Comparison of ENCODE assay signal across 8 cellular contexts in the genomic region with DNA sequence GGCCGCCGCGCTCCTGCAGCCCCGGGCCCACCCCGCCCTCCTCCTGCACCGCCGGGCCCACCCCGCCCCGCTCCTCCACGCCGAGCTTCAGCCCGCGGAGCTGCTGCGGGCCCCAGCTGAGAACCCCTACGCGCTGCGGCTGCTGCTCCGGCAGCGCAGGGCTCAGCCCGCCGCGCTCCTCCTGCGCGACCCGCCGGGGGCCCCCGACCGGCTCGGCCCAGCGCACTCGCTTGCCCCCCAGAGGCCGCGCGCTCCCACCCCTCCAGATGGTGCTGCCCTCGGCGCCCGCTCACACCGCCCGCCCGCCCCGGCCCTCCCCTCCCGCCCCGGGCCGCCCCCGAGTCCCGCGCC. TPM values are rescaled to one million over a fixed set of nuclear protein-coding genes. Genes with fewer than 3 reads are reported as not detected.
A peak's percentile ranks its signal among the peaks of the same experiment; 100 is the strongest.
DNase-seq lines count a peak whose midpoint lies in the region; ATAC-seq and TF ChIP-seq lines count a peak whose summit lies in the region.

No MANE protein-coding gene starts in this region.

- ATAC-seq in GM19351 (IDR thresholded peaks at IDR 0.05; ENCODE audit: unreplicated experiment): peak; percentile 32
- peak; percentile 31 for ATAC-seq in HG03439 (IDR thresholded peaks at IDR 0.05; ENCODE audit: unreplicated experiment)
- ATAC-seq in GM18870 (IDR thresholded peaks at IDR 0.05; ENCODE audit: unreplicated experiment): no peak

- peak overlapping the region; percentile 61 for H3K4me3 Mint-ChIP-seq in activated naive CD8-positive, alpha-beta T cell treated with anti-CD3 and anti-CD28 coated beads for 36 hours

- H3K27ac Mint-ChIP-seq in activated naive CD8-positive, alpha-beta T cell treated with anti-CD3 and anti-CD28 coated beads for 36 hours: no peak overlapping the region

- H3K36me3 ChIP-seq in BE2C (no peaks in the 10 kb centered on the region), liver (ENCODE audit: control insufficient read depth in 4 of 4, insufficient read depth in 3 of 4, low read depth in 1 of 4, low read length in 3 of 4) (no peaks in the 10 kb centered on the region)

- H3K27ac ChIP-seq in liver (ENCODE audit: low read depth in 1 of 2, low read length in 2 of 2): peak overlapping the region in 1 of 2 donors; percentile 51

- no peak for TF ChIP-seq RAD21 in liver (IDR thresholded peaks at IDR 0.05)

- DNase-seq in BE2C: peak; percentile 56
- DNase-seq in activated naive CD8-positive, alpha-beta T cell treated with anti-CD3 and anti-CD28 coated beads for 36 hours: no peak
- no peak for DNase-seq in DMS79 treated with DMSO at 0.1 percent for 48 hours (lab: John Stamatoyannopoulos, UW)
- no peak for DNase-seq in cerebellar cortex (ENCODE audit: low spot score)

- under 1% methylated on average over 47 of the region's 47 CpGs for WGBS in liver

- peaks cover 15% of the 10 kb centered on the region for H3K36me3 Mint-ChIP-seq in activated naive CD8-positive, alpha-beta T cell treated with anti-CD3 and anti-CD28 coated beads for 36 hours

- H3K4me1 Mint-ChIP-seq in activated naive CD8-positive, alpha-beta T cell treated with anti-CD3 and anti-CD28 coated beads for 36 hours: peaks cover 36% of the 10 kb centered on the region

- H3K4me1 ChIP-seq in BE2C: peaks cover 5% of the 10 kb centered on the region
- peaks cover 24 to 56% (median 35%) of the 10 kb centered on the region in 4 donors for H3K4me1 ChIP-seq in liver (ENCODE audit: control insufficient read depth in 4 of 4, insufficient read depth in 4 of 4, low read length in 3 of 4)

- peak overlapping the region; percentile 33 for H3K4me3 ChIP-seq in BE2C (ENCODE audit: low read depth, low read length)
- H3K4me3 ChIP-seq in liver (ENCODE audit: low read depth in 1 of 3, low read length in 3 of 3): peak overlapping the region in 2 of 3 donors; percentile 45 to 90

- H3K9me3 ChIP-seq in BE2C: no peaks in the 10 kb centered on the region
- no peaks in the 10 kb centered on the region for H3K9me3 ChIP-seq in liver (ENCODE audit: control insufficient read depth in 4 of 4, low read length in 3 of 4)

- no peaks in the 10 kb centered on the region for H3K9me3 Mint-ChIP-seq in activated naive CD8-positive, alpha-beta T cell treated with anti-CD3 and anti-CD28 coated beads for 36 hours

- no peaks in the 10 kb centered on the region for H3K27me3 Mint-ChIP-seq in activated naive CD8-positive, alpha-beta T cell treated with anti-CD3 and anti-CD28 coated beads for 36 hours

- H3K27me3 ChIP-seq in BE2C (no peaks in the 10 kb centered on the region), liver (ENCODE audit: control insufficient read depth in 4 of 4, insufficient read depth in 4 of 4, low read length in 3 of 4) (no peaks in the 10 kb centered on the region)

- TF ChIP-seq CTCF in BE2C (IDR thresholded peaks at IDR 0.05; ENCODE audit: low read depth, low read length) (no peak), liver (IDR thresholded peaks at IDR 0.05; ENCODE audit: low read depth, low read length, missing input control) (no peak)

- H3K9ac ChIP-seq in liver (ENCODE audit: low read depth in 1 of 2, low read length in 2 of 2): no peak overlapping the region

TF ChIP-seq in liver, 16 proteins besides CTCF, POLR2A, EP300 and RAD21:
- TF ChIP-seq YY1 (IDR thresholded peaks at IDR 0.05): no peak
- TF ChIP-seq JUND (IDR thresholded peaks at IDR 0.05): no peak
- no peak for TF ChIP-seq SP1 (IDR thresholded peaks at IDR 0.05)
- TF ChIP-seq ATF3 (IDR thresholded peaks at IDR 0.05): no peak
- TF ChIP-seq, protein P1, sequence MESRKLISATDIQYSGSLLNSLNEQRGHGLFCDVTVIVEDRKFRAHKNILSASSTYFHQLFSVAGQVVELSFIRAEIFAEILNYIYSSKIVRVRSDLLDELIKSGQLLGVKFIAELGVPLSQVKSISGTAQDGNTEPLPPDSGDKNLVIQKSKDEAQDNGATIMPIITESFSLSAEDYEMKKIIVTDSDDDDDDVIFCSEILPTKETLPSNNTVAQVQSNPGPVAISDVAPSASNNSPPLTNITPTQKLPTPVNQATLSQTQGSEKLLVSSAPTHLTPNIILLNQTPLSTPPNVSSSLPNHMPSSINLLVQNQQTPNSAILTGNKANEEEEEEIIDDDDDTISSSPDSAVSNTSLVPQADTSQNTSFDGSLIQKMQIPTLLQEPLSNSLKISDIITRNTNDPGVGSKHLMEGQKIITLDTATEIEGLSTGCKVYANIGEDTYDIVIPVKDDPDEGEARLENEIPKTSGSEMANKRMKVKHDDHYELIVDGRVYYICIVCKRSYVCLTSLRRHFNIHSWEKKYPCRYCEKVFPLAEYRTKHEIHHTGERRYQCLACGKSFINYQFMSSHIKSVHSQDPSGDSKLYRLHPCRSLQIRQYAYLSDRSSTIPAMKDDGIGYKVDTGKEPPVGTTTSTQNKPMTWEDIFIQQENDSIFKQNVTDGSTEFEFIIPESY (IDR thresholded peaks at IDR 0.05): no peak
- TF ChIP-seq REST (IDR thresholded peaks at IDR 0.05): no peak
- TF ChIP-seq GABPA (IDR thresholded peaks at IDR 0.05 in 1 of 2, conservative IDR thresholded peaks at IDR 0.05 in 1 of 2): no peak
- TF ChIP-seq NR2F2 (IDR thresholded peaks at IDR 0.05): no peak
- no peak for TF ChIP-seq HNF4A (conservative IDR thresholded peaks at IDR 0.05)
- TF ChIP-seq, protein P2, sequence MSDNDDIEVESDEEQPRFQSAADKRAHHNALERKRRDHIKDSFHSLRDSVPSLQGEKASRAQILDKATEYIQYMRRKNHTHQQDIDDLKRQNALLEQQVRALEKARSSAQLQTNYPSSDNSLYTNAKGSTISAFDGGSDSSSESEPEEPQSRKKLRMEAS (IDR thresholded peaks at IDR 0.05): no peak
- no peak for TF ChIP-seq HNF4G (IDR thresholded peaks at IDR 0.05)
- no peak for TF ChIP-seq FOXA2 (IDR thresholded peaks at IDR 0.05)
- TF ChIP-seq EGR1 (IDR thresholded peaks at IDR 0.05; ENCODE audit: low read depth in 2 of 2): no peak
- TF ChIP-seq RXRA (IDR thresholded peaks at IDR 0.05): no peak
- TF ChIP-seq TAF1 (conservative IDR thresholded peaks at IDR 0.05): no peak
- no peak for TF ChIP-seq FOXA1 (IDR thresholded peaks at IDR 0.05)
TF ChIP-seq in liver: peak in this region for 0.

RNA-seq across cellular contexts. Expression of gene TNK2, which starts 0.9 kb away (rescaled TPM):
- polyA plus RNA-seq in BE2C (2012; ENCODE audit: insufficient read depth, insufficient read length, low read depth): 162 TPM
- total RNA-seq in activated naive CD8-positive, alpha-beta T cell treated with anti-CD3 and anti-CD28 coated beads for 36 hours: 10 to 100 TPM; 34.6 to 35.1 TPM
- 1 to 10 TPM; 8.3 to 9.4 TPM for total RNA-seq in liver
- 10 to 100 TPM in 1 of 2 donors, 1 to 10 TPM in 1; 4.0 to 12.2 TPM for polyA plus RNA-seq in liver
